8 cellular contexts compared by ENCODE assay signal in genomic region chr1:114282751-114283403, GRCh38.
DNase-seq lines count a peak whose midpoint lies in the region; ATAC-seq and TF ChIP-seq lines count a peak whose summit lies in the region.

No MANE protein-coding gene starts in this region.

- no peak overlapping the region for H3K4me3 Mint-ChIP-seq in activated T-cell treated with anti-CD3 and anti-CD28 coated beads, Interleukin-2, amount 50 U/mL, for 4 hours
- no peak overlapping the region for H3K4me3 Mint-ChIP-seq in neural crest cell

- peak overlapping the region; percentile 18 for H2AFZ ChIP-seq in DND-41 (ENCODE audit: low read depth, low read length)

- H3K4me1 ChIP-seq in DND-41 (ENCODE audit: insufficient read depth, low read length): 0 out of 2 replicates have a peak, but pooled peaks cover 3% of the 10 kb centered on the region
- no peaks in the 10 kb centered on the region for H3K4me1 ChIP-seq in Panc1 (ENCODE audit: control insufficient read depth, insufficient read depth, low read length)

- H3K36me3 Mint-ChIP-seq in activated T-cell treated with anti-CD3 and anti-CD28 coated beads, Interleukin-2, amount 50 U/mL, for 4 hours (ENCODE audit: insufficient read depth): no peaks in the 10 kb centered on the region
- H3K36me3 Mint-ChIP-seq in neural crest cell (ENCODE audit: low read depth): no peaks in the 10 kb centered on the region

- in situ Hi-C loops in Panc1 (cut with HindIII; ENCODE audit: low pct_unique_long_range_greater_than_20kb, low sequenced_read_pairs): no loop called here

- ATAC-seq in DND-41 (ENCODE audit: insufficient read depth, low read depth) (peak; percentile 100), GM21786 (IDR thresholded peaks at IDR 0.05; ENCODE audit: unreplicated experiment) (peak; percentile 84), Panc1 (peak; percentile 98)
- ATAC-seq in activated T-cell treated with anti-CD3 and anti-CD28 coated beads, Interleukin-2, amount 50 U/mL, for 4 hours: peak; percentile 96 to 97

- H3K79me2 ChIP-seq in DND-41 (ENCODE audit: insufficient read depth, low read length): no peaks in the 10 kb centered on the region

- no peaks in the 10 kb centered on the region for H4K20me1 ChIP-seq in DND-41 (ENCODE audit: insufficient read depth, low read length)

- H3K27ac Mint-ChIP-seq in neural crest cell (ENCODE audit: unreplicated experiment): no peak overlapping the region

- H3K27me3 Mint-ChIP-seq in activated T-cell treated with anti-CD3 and anti-CD28 coated beads, Interleukin-2, amount 50 U/mL, for 4 hours (ENCODE audit: low read depth): no peaks in the 10 kb centered on the region
- H3K27me3 Mint-ChIP-seq in neural crest cell (ENCODE audit: low read depth): no peaks in the 10 kb centered on the region

- no peaks in the 10 kb centered on the region for H3K9me3 Mint-ChIP-seq in activated T-cell treated with anti-CD3 and anti-CD28 coated beads, Interleukin-2, amount 50 U/mL, for 4 hours
- H3K9me3 Mint-ChIP-seq in neural crest cell: no peaks in the 10 kb centered on the region

- H3K4me1 Mint-ChIP-seq in activated T-cell treated with anti-CD3 and anti-CD28 coated beads, Interleukin-2, amount 50 U/mL, for 4 hours (ENCODE audit: low read depth): peaks cover 2% of the 10 kb centered on the region
- H3K4me1 Mint-ChIP-seq in neural crest cell: peaks cover 14% of the 10 kb centered on the region

- H3K27ac ChIP-seq in DND-41 (ENCODE audit: low read length) (no peak overlapping the region), Panc1 (ENCODE audit: low read length) (no peak overlapping the region)

- TF ChIP-seq CTCF in DND-41 (IDR thresholded peaks at IDR 0.05; ENCODE audit: borderline replicate concordance, extremely low read depth, low read length, poor library complexity, severe bottlenecking) (peak; percentile 94), LNCAP (IDR thresholded peaks at IDR 0.05) (peak; percentile 87), Panc1 (IDR thresholded peaks at IDR 0.05) (peak; percentile 86), fibroblast of mammary gland (conservative IDR thresholded peaks at IDR 0.05; ENCODE audit: control insufficient read depth, insufficient read depth, low read depth, low read length) (peak; percentile 90), neural crest cell (conservative IDR thresholded peaks at IDR 0.05) (peak; percentile 88)

- H3K27me3 ChIP-seq in DND-41 (ENCODE audit: insufficient read depth, low read length, poor library complexity): no peaks in the 10 kb centered on the region
- H3K27me3 ChIP-seq in Panc1 (ENCODE audit: control insufficient read depth, insufficient read depth, low read length): no peaks in the 10 kb centered on the region

- CTCF ChIA-PET in Panc1 (lab: Charles Lee): interaction anchor here (0.5 to 1.8 kb wide), 6 partner anchors 11 to 1107 kb away, joined by 3 to 14 read pairs (median 3); partner anchors contain the start of gene OLFML3

- no TSS peak for BruUV-seq in Panc1 (replicated peaks; lab: Mats Ljungman, UMichigan)

- no peaks in the 10 kb centered on the region for H3K9me3 ChIP-seq in DND-41 (ENCODE audit: insufficient read depth, low read length, severe bottlenecking)
- no peaks in the 10 kb centered on the region for H3K9me3 ChIP-seq in Panc1 (ENCODE audit: control insufficient read depth, insufficient read depth, low read depth, low read length)

- intact Hi-C loops in Panc1 (cut with micrococcal nuclease; ENCODE audit: unreplicated experiment): loop anchor here (2.0 kb wide), 1 partner anchor 304 kb away; the partner anchor contains the start of gene OLFML3

- no peak overlapping the region for H3K9ac ChIP-seq in DND-41 (ENCODE audit: low read depth, low read length)

- H3K36me3 ChIP-seq in DND-41 (ENCODE audit: insufficient read depth, low read length): no peaks in the 10 kb centered on the region
- H3K36me3 ChIP-seq in Panc1 (ENCODE audit: control insufficient read depth, insufficient read depth, low read length): no peaks in the 10 kb centered on the region

- DNase-seq in DND-41: peak; percentile 90
- DNase-seq in Panc1 (ENCODE audit: low read depth, low spot score): peak; percentile 64
- peak; percentile 78 for DNase-seq in activated T-cell treated with anti-CD3 and anti-CD28 coated beads, Interleukin-2, amount 50 U/mL, for 4 hours
- DNase-seq in fibroblast of mammary gland (ENCODE audit: low read depth): peak; percentile 90
- DNase-seq in neural crest cell (ENCODE audit: low read depth, low spot score): peak; percentile 89
- peak; percentile 78 for DNase-seq in stromal cell of bone marrow (ENCODE audit: low read depth)

- H3K4me2 ChIP-seq in DND-41 (ENCODE audit: insufficient read depth, low read length): no peak overlapping the region

- H3K4me3 ChIP-seq in DND-41 (ENCODE audit: low read depth in 1 of 2, low read length in 2 of 2): no peak overlapping the region
- no peak overlapping the region for H3K4me3 ChIP-seq in Panc1 (ENCODE audit: low read depth in 2 of 2, low read length in 2 of 2)
- no peak overlapping the region for H3K4me3 ChIP-seq in fibroblast of mammary gland (ENCODE audit: control insufficient read depth, low read depth, low read length)

- POLR2A ChIA-PET in Panc1 (lab: Charles Lee): no interaction called here
